In the genomic region with DNA sequence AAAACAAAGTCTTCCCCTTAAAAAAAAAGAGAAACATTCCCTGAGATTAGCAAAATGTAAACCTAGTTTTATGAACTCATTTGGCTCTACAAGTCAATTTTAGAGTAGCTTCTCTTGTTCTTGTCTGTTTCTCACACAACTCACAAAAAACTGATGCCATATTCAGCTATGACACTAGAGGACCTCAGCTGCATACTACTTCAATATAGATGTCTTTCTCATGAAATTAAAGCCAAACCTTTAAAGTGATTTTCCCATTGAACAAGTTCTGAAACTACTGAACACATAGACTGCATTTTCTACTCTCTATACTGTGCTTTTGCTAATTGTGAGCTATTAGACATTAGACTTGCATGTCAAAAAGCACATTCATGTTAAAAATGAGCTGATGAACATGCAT, we compare ENCODE assay signal across 8 cellular contexts. TPM values are rescaled to one million over a fixed set of nuclear protein-coding genes. Genes with fewer than 3 reads are reported as not detected.
DNase-seq lines count a peak whose midpoint lies in the region; ATAC-seq and TF ChIP-seq lines count a peak whose summit lies in the region.

No MANE protein-coding gene starts in this region.

- no peaks in the 10 kb centered on the region for H3K79me2 ChIP-seq in OCI-LY3 (ENCODE audit: low read length)
- H3K79me2 ChIP-seq in fibroblast of lung (ENCODE audit: control insufficient read depth, insufficient read depth, low read length): no peaks in the 10 kb centered on the region

- H3K9me3 ChIP-seq in heart left ventricle: no peaks in the 10 kb centered on the region
- H3K9me3 ChIP-seq in OCI-LY3 (ENCODE audit: insufficient read depth, low read length): no peaks in the 10 kb centered on the region
- H3K9me3 ChIP-seq in fibroblast of lung (ENCODE audit: control insufficient read depth, insufficient read depth, low read depth, low read length): no peaks in the 10 kb centered on the region
- no peaks in the 10 kb centered on the region for H3K9me3 ChIP-seq in thoracic aorta

- H2AFZ ChIP-seq in OCI-LY3 (ENCODE audit: low read depth, low read length): no peak overlapping the region
- no peak overlapping the region for H2AFZ ChIP-seq in fibroblast of lung (ENCODE audit: low read length)

- intact Hi-C loops in heart left ventricle (cut with DNase I) (loop anchor here in 6 of 10 donors (2.0 to 10.0 kb wide), 3 partner anchors 236 to 239 kb away; no protein-coding TSS in a partner anchor), left cardiac atrium (cut with DNase I) (loop anchor here in 1 of 2 donors (10.0 kb wide), 1 partner anchor 239 kb away; no protein-coding TSS in a partner anchor)

- DNase-seq in heart left ventricle (no peak), left cardiac atrium (no peak), fibroblast of lung (ENCODE audit: low read depth in 2 of 2) (peak; percentile 50 to 67), thoracic aorta (ENCODE audit: low spot score) (no peak), occipital lobe (lab: John Stamatoyannopoulos, UW) (no peak)

- H3K4me2 ChIP-seq in OCI-LY3 (ENCODE audit: low read length) (no peak overlapping the region), fibroblast of lung (ENCODE audit: extremely low read depth, insufficient read depth, low read length) (no peak overlapping the region)

- H3K4me3 ChIP-seq in heart left ventricle (no peak overlapping the region), OCI-LY3 (ENCODE audit: low read length) (no peak overlapping the region), fibroblast of lung (replicated peaks in 1 of 4; ENCODE audit: control extremely low read depth in 1 of 4, insufficient read depth in 1 of 4, low read depth in 3 of 4, low read length in 4 of 4) (no peak overlapping the region), thoracic aorta (no peak overlapping the region)

- ATAC-seq in heart left ventricle (no peak), left cardiac atrium (no peak), HG02885 (IDR thresholded peaks at IDR 0.05; ENCODE audit: poor library complexity, unreplicated experiment) (peak; percentile 71), thoracic aorta (ENCODE audit: insufficient number of reproducible peaks, low FRiP score, low read depth) (no peak), HG03280 (IDR thresholded peaks at IDR 0.05; ENCODE audit: unreplicated experiment) (no peak)

- no peak overlapping the region for H3K27ac ChIP-seq in heart left ventricle
- H3K27ac ChIP-seq in OCI-LY3 (ENCODE audit: low read length): no peak overlapping the region
- no peak overlapping the region for H3K27ac ChIP-seq in fibroblast of lung (ENCODE audit: insufficient read depth, low read length)
- H3K27ac ChIP-seq in thoracic aorta: no peak overlapping the region

- H3K27me3 ChIP-seq in heart left ventricle: no peaks in the 10 kb centered on the region
- no peaks in the 10 kb centered on the region for H3K27me3 ChIP-seq in OCI-LY3 (ENCODE audit: low read depth, low read length)
- H3K27me3 ChIP-seq in fibroblast of lung (ENCODE audit: control insufficient read depth, insufficient read depth, low read length): no peaks in the 10 kb centered on the region
- H3K27me3 ChIP-seq in thoracic aorta (replicated peaks; ENCODE audit: insufficient read depth): no peaks in the 10 kb centered on the region

- H3K4me1 ChIP-seq in heart left ventricle (peaks cover 0 to 8% (median 0%) of the 10 kb centered on the region in 12 donors), OCI-LY3 (ENCODE audit: low read length) (no peaks in the 10 kb centered on the region), fibroblast of lung (ENCODE audit: control insufficient read depth, extremely low read depth, insufficient read depth, low read length) (no peaks in the 10 kb centered on the region), thoracic aorta (ENCODE audit: control insufficient read depth in 1 of 2, low read depth in 2 of 2) (peaks cover 9 to 26% of the 10 kb centered on the region in 2 donors)

- H3K9ac ChIP-seq in OCI-LY3 (ENCODE audit: low read length): no peak overlapping the region
- H3K9ac ChIP-seq in fibroblast of lung (ENCODE audit: insufficient read depth, low read length): no peak overlapping the region

- TF ChIP-seq CTCF in heart left ventricle (IDR thresholded peaks at IDR 0.05): peak; percentile 19 to 63 (median 36)
- TF ChIP-seq CTCF in OCI-LY3 (IDR thresholded peaks at IDR 0.05; ENCODE audit: low read depth, low read length): peak; percentile 58
- peak; percentile 64 to 69 for TF ChIP-seq CTCF in fibroblast of lung (conservative IDR thresholded peaks at IDR 0.05 in 1 of 2, IDR thresholded peaks at IDR 0.05 in 1 of 2; ENCODE audit: low read depth in 1 of 2, low read length in 2 of 2)
- TF ChIP-seq CTCF in thoracic aorta (IDR thresholded peaks at IDR 0.05): peak; percentile 47

- H3K36me3 ChIP-seq in heart left ventricle: peaks cover 0 to 1% (median 0%) of the 10 kb centered on the region in 9 donors
- H3K36me3 ChIP-seq in OCI-LY3 (replicated peaks; ENCODE audit: low read depth, low read length): no peaks in the 10 kb centered on the region
- no peaks in the 10 kb centered on the region for H3K36me3 ChIP-seq in fibroblast of lung (ENCODE audit: control insufficient read depth, insufficient read depth, low read length)
- H3K36me3 ChIP-seq in thoracic aorta: no peaks in the 10 kb centered on the region

- TF ChIP-seq POLR2A in heart left ventricle (IDR thresholded peaks at IDR 0.05): no peak

- H4K20me1 ChIP-seq in OCI-LY3 (ENCODE audit: insufficient read depth, low read length) (no peaks in the 10 kb centered on the region), fibroblast of lung (ENCODE audit: control insufficient read depth, extremely low read depth, insufficient read depth, low read length) (no peaks in the 10 kb centered on the region)

RNA-seq across cellular contexts. Expression of gene TBCK, which starts 49.8 kb away (rescaled TPM):
- total RNA-seq in heart left ventricle: 10 to 100 TPM; 10.8 to 27.1 (median 16.9) TPM
- polyA plus RNA-seq in heart left ventricle: 1 to 10 TPM; 5.0 to 6.7 TPM
- 10 to 100 TPM; 19.4 to 22.8 TPM for total RNA-seq in left cardiac atrium
- total RNA-seq in fibroblast of lung: 51.1 and 69.9 TPM in 2 replicates
- polyA plus RNA-seq in fibroblast of lung: 24.8 and 29.0 TPM in 2 replicates
- polyA plus RNA-seq in fibroblast of lung (2012): 13.1 and 16.8 TPM in 2 replicates
- polyA minus RNA-seq in fibroblast of lung (ENCODE audit: low replicate concordance): 10.6 and 32.1 TPM in 2 replicates
- total RNA-seq in thoracic aorta: 10 to 100 TPM; 32.9 to 46.3 TPM
- 147 TPM for total RNA-seq in occipital lobe

RNA-seq across cellular contexts. Expression of gene AIMP1, which starts 50.1 kb away (rescaled TPM):
- total RNA-seq in heart left ventricle (10 to 100 TPM; 15.6 to 37.7 (median 35.6) TPM), left cardiac atrium (10 to 100 TPM; 35.6 to 40.7 TPM), fibroblast of lung (25.4 and 28.2 TPM in 2 replicates), thoracic aorta (10 to 100 TPM; 12.6 to 37.3 TPM), occipital lobe (25.3 TPM)
- polyA plus RNA-seq in heart left ventricle (10 to 100 TPM; 22.5 to 28.3 TPM), fibroblast of lung (43.1 and 48.4 TPM in 2 replicates)
- 42.1 and 42.5 TPM in 2 replicates for polyA plus RNA-seq in fibroblast of lung (2012)
- 0.26 and 0.67 TPM in 2 replicates for polyA minus RNA-seq in fibroblast of lung (ENCODE audit: low replicate concordance)

Comparison
In these comparisons a context has a peak if more than half of its experiments do, and no peak if none do; other contexts are left out.
1. DNase-seq: peak in fibroblast of lung (2 of 2); none in heart left ventricle (0 of 5), left cardiac atrium (single experiment), thoracic aorta (single experiment) and occipital lobe (single experiment).
2. Peak in every context shown above with its lines, with median percentiles within 50 percentile points of each other: CTCF ChIP-seq.